8 cellular contexts compared by ENCODE assay signal in genomic region chr11:71453021-71453910, GRCh38. TPM values are rescaled to one million over a fixed set of nuclear protein-coding genes. Genes with fewer than 3 reads are reported as not detected.
DNase-seq lines count a peak whose midpoint lies in the region; ATAC-seq and TF ChIP-seq lines count a peak whose summit lies in the region.

Gene NADSYN1, plus strand, starts transcription at chr11:71453203. Its CDS starts 94 bp downstream, at chr11:71453297.

- peak within 1 kb of the TSS; percentile 96 for H3K4me3 Mint-ChIP-seq in Calu3 (ENCODE audit: low read depth, unreplicated experiment)

- H3K4me3 ChIP-seq in Peyer's patch (peak within 1 kb of the TSS; percentile 82 to 99 (median 89)), esophagus muscularis mucosa (peak within 1 kb of the TSS; percentile 72 to 89 (median 80))

- H3K27me3 ChIP-seq in Peyer's patch (no peaks in the 10 kb centered on the region), esophagus muscularis mucosa (no peaks in the 10 kb centered on the region)

- no peaks in the 10 kb centered on the region for H3K27me3 Mint-ChIP-seq in Calu3 (ENCODE audit: unreplicated experiment)

- peak within 1 kb of the TSS; percentile 80 for H3K27ac Mint-ChIP-seq in Calu3 (ENCODE audit: unreplicated experiment)

- CTCF ChIA-PET in Calu3 (lab: Charles Lee): interaction anchor here (0.6 to 1.4 kb wide), 7 partner anchors 22 to 1408 kb away, joined by 3 to 6 read pairs (median 5); no protein-coding TSS in a partner anchor

- peak within 1 kb of the TSS; percentile 76 for H3K27ac ChIP-seq in KOPT-K1 (ENCODE audit: low read depth, low read length, poor library complexity, severe bottlenecking)
- H3K27ac ChIP-seq in Peyer's patch: peak within 1 kb of the TSS; percentile 83 to 94 (median 88)
- H3K27ac ChIP-seq in esophagus muscularis mucosa (replicated peaks in 1 of 4): peak within 1 kb of the TSS; percentile 73 to 88 (median 84)

- DNase-seq in Calu3 (peak; percentile 97), Peyer's patch (peak; percentile 96 to 99 (median 99)), esophagus muscularis mucosa (ENCODE audit: extremely low spot score) (peak; percentile 98), myocyte (ENCODE audit: low read depth) (peak; percentile 95)
- DNase-seq in activated T-cell treated with anti-CD3 and anti-CD28 coated beads, Interleukin-2, amount 50 U/mL, for 48 hours: peak; percentile 95 to 96
- peak; percentile 87 to 92 for DNase-seq in stimulated activated CD8-positive, alpha-beta memory T cell treated with anti-CD3 and anti-CD28 coated beads, Interleukin-7, amount 100 ng/mL, for 4 hours (ENCODE audit: low read depth in 2 of 2)

- BruUV-seq in Calu3 (replicated peaks; lab: Mats Ljungman, UMichigan): TSS peak; percentile 2

- TF ChIP-seq EP300 in esophagus muscularis mucosa (IDR thresholded peaks at IDR 0.05): no peak

- peak; percentile 40 for ATAC-seq in GM21576 (IDR thresholded peaks at IDR 0.05; ENCODE audit: unreplicated experiment)

- H3K36me3 Mint-ChIP-seq in Calu3 (ENCODE audit: insufficient read depth, unreplicated experiment): peaks cover 62% of the 10 kb centered on the region

- TF ChIP-seq CTCF in Calu3 (IDR thresholded peaks at IDR 0.05; ENCODE audit: unreplicated experiment) (no peak), Peyer's patch (IDR thresholded peaks at IDR 0.05) (no peak), esophagus muscularis mucosa (IDR thresholded peaks at IDR 0.05) (no peak)

- intact Hi-C loops in Calu3 (cut with micrococcal nuclease; ENCODE audit: unreplicated experiment): no loop called here
- intact Hi-C loops in esophagus muscularis mucosa (cut with DNase I): no loop called here

- TF ChIP-seq POLR2A in Peyer's patch (IDR thresholded peaks at IDR 0.05) (peak; percentile 64 to 75), esophagus muscularis mucosa (IDR thresholded peaks at IDR 0.05; ENCODE audit: low read depth) (peak; percentile 50)

- H3K4me1 ChIP-seq in Peyer's patch (peaks cover 0 to 35% (median 7%) of the 10 kb centered on the region in 4 donors), esophagus muscularis mucosa (peaks cover 27 to 49% (median 45%) of the 10 kb centered on the region in 4 donors)

- H3K36me3 ChIP-seq in KOPT-K1 (ENCODE audit: insufficient read depth, low read length) (peaks cover 39% of the 10 kb centered on the region), Peyer's patch (peaks cover 0 to 37% (median 0%) of the 10 kb centered on the region in 3 donors), esophagus muscularis mucosa (peaks cover 13 to 36% (median 34%) of the 10 kb centered on the region in 4 donors)

- 2% methylated on average over 41 of the region's 63 CpGs for WGBS in esophagus muscularis mucosa

- H3K9me3 Mint-ChIP-seq in Calu3 (ENCODE audit: low read depth, unreplicated experiment): no peaks in the 10 kb centered on the region

- peaks cover 28% of the 10 kb centered on the region for H3K4me1 Mint-ChIP-seq in Calu3 (ENCODE audit: low read depth, unreplicated experiment)

- no peaks in the 10 kb centered on the region for H3K9me3 ChIP-seq in KOPT-K1 (ENCODE audit: insufficient read depth, low read length, poor library complexity, severe bottlenecking)
- H3K9me3 ChIP-seq in Peyer's patch: no peaks in the 10 kb centered on the region
- H3K9me3 ChIP-seq in esophagus muscularis mucosa: no peaks in the 10 kb centered on the region

RNA-seq across cellular contexts. Expression of gene NADSYN1, which starts in this region (rescaled TPM):
- total RNA-seq in Calu3 (2022) (79.7 and 91.1 TPM in 2 replicates), Peyer's patch (100 to 1,000 TPM; 183 to 349 (median 294) TPM), esophagus muscularis mucosa (10 to 100 TPM; 38.4 to 44.4 (median 42.2) TPM), myocyte (31.9 and 48.0 TPM in 2 replicates)
- 56.0 TPM for polyA plus RNA-seq in myocyte (2012)

Comparison
In these comparisons a context has a peak if more than half of its experiments do, and no peak if none do; other contexts are left out.
1. Peak in every context shown above with its lines: DNase-seq, ATAC-seq, H3K4me3 ChIP-seq and H3K27ac ChIP-seq.